Comparison of ENCODE assay signal across 24 cellular contexts in the genomic region with DNA sequence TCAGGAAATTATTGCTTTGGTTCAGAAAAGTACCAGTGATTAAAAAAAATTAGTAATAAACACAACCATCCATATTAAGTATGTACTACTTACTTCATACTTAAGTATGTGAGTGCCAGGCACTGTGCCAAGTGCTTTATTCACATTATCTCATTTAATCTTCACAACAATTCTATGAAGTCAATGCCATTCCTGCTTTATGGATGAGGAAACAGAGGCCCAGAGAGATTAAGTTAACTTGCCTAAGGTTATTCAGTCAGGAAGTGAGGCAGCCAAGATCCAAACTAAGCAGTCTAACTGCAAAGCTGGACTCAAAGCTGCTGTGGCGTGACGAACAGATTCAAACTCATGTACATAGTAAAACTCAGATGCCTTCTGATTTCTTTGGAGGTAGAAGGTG. TPM values are rescaled to one million over a fixed set of nuclear protein-coding genes. Genes with fewer than 3 reads are reported as not detected.
DNase-seq lines count a peak whose midpoint lies in the region; ATAC-seq and TF ChIP-seq lines count a peak whose summit lies in the region.
"Had no signal": no experiment of that assay in that cellular context is flagged by ENCODE, and none has a peak within 500 bp of the region (broad histone marks: within the 10 kb centered on the region; RNA-seq: fewer than 3 reads in every experiment).

No MANE protein-coding gene starts in this region.

- TF ChIP-seq EP300 in gastroesophageal sphincter (IDR thresholded peaks at IDR 0.05) = no peak

- no peaks in the 10 kb centered on the region for H3K9me3 Mint-ChIP-seq in MCF 10A (ENCODE audit: unreplicated experiment)
- no peaks in the 10 kb centered on the region for H3K9me3 Mint-ChIP-seq in stimulated activated naive B cell treated with anti-CD40 and anti-IgM and Interleukin-4, amounts not matched to agents 10 μg/mL and 1 μg/mL and 100 μg/mL, for 72 hours
- H3K9me3 Mint-ChIP-seq: activated CD4-positive, alpha-beta T cell treated with anti-CD3 and anti-CD28 coated beads, Interleukin-2, amount 10 ng/mL, durations not matched to agents 7 days and 5 days; activated naive CD4-positive, alpha-beta T cell treated with anti-CD3 and anti-CD28 coated beads, Interleukin-2, amount 50 U/mL, for 72 hours; activated T-helper 17 cell treated with anti-CD3 and anti-CD28 coated beads, Interleukin-2, amount 50 U/mL, for 72 hours; stimulated activated naive CD8-positive, alpha-beta T cell treated with anti-CD3 and anti-CD28 coated beads, Interleukin-15, amount 100 ng/mL, for 72 hours had no signal

- H3K36me3 Mint-ChIP-seq in MCF 10A (ENCODE audit: insufficient read depth, unreplicated experiment) = no peaks in the 10 kb centered on the region
- peaks cover 3 to 22% of the 10 kb centered on the region in 2 donors for H3K36me3 Mint-ChIP-seq in stimulated activated naive B cell treated with anti-CD40 and anti-IgM and Interleukin-4, amounts not matched to agents 10 μg/mL and 1 μg/mL and 100 μg/mL, for 72 hours

- H3K27ac Mint-ChIP-seq in MCF 10A (ENCODE audit: low read depth, unreplicated experiment) = no peak overlapping the region
- no peak overlapping the region for H3K27ac Mint-ChIP-seq in stimulated activated naive B cell treated with anti-CD40 and anti-IgM and Interleukin-4, amounts not matched to agents 10 μg/mL and 1 μg/mL and 100 μg/mL, for 72 hours
- H3K27ac Mint-ChIP-seq: activated CD4-positive, alpha-beta T cell treated with anti-CD3 and anti-CD28 coated beads, Interleukin-2, amount 10 ng/mL, durations not matched to agents 7 days and 5 days; activated T-helper 17 cell treated with anti-CD3 and anti-CD28 coated beads, Interleukin-2, amount 50 U/mL, for 72 hours; stimulated activated naive CD8-positive, alpha-beta T cell treated with anti-CD3 and anti-CD28 coated beads, Interleukin-15, amount 100 ng/mL, for 72 hours had no signal

- H3K4me3 Mint-ChIP-seq in MCF 10A (ENCODE audit: unreplicated experiment) = no peak overlapping the region
- H3K4me3 Mint-ChIP-seq in stimulated activated naive B cell treated with anti-CD40 and anti-IgM and Interleukin-4, amounts not matched to agents 10 μg/mL and 1 μg/mL and 100 μg/mL, for 72 hours = no peak overlapping the region
- H3K4me3 Mint-ChIP-seq: activated CD4-positive, alpha-beta T cell treated with anti-CD3 and anti-CD28 coated beads, Interleukin-2, amount 10 ng/mL, durations not matched to agents 7 days and 5 days; activated T-helper 17 cell treated with anti-CD3 and anti-CD28 coated beads, Interleukin-2, amount 50 U/mL, for 72 hours; stimulated activated naive CD8-positive, alpha-beta T cell treated with anti-CD3 and anti-CD28 coated beads, Interleukin-15, amount 100 ng/mL, for 72 hours had no signal

- H3K4me3 ChIP-seq in breast epithelium (no peak overlapping the region), choroid plexus epithelial cell (ENCODE audit: low read depth, low read length) (no peak overlapping the region), foreskin fibroblast (ENCODE audit: low read depth in 1 of 2, low read length in 2 of 2) (no peak overlapping the region), gastroesophageal sphincter (no peak overlapping the region)
- H3K4me3 ChIP-seq: gastrocnemius medialis, K562, lung, tibial artery had no signal

- H3K36me3 ChIP-seq in breast epithelium (no peaks in the 10 kb centered on the region), gastroesophageal sphincter (peaks cover 0 to 7% of the 10 kb centered on the region in 2 donors)
- H3K36me3 ChIP-seq: gastrocnemius medialis had no signal

- no peaks in the 10 kb centered on the region for H3K27me3 ChIP-seq in breast epithelium
- H3K27me3 ChIP-seq in gastroesophageal sphincter = no peaks in the 10 kb centered on the region
- H3K27me3 ChIP-seq: gastrocnemius medialis, tibial artery had no signal

- no TSS peak for BruUV-seq in MCF 10A (replicated peaks; lab: Mats Ljungman, UMichigan)

- TF ChIP-seq CTCF in MCF 10A (IDR thresholded peaks at IDR 0.05; ENCODE audit: unreplicated experiment) = no peak
- no peak for TF ChIP-seq CTCF in breast epithelium (IDR thresholded peaks at IDR 0.05)
- no peak for TF ChIP-seq CTCF in choroid plexus epithelial cell (conservative IDR thresholded peaks at IDR 0.05; ENCODE audit: low read depth, low read length)
- TF ChIP-seq CTCF in foreskin fibroblast (IDR thresholded peaks at IDR 0.05; ENCODE audit: low read depth, low read length) = no peak
- no peak for TF ChIP-seq CTCF in gastroesophageal sphincter (IDR thresholded peaks at IDR 0.05)

- intact Hi-C loops in MCF 10A (cut with micrococcal nuclease) (no loop called here), breast epithelium (cut with DNase I; ENCODE audit: low total_unique reads) (no loop called here)

- H3K4me1 Mint-ChIP-seq in MCF 10A (ENCODE audit: insufficient read depth, unreplicated experiment) = peaks cover 31% of the 10 kb centered on the region
- peaks cover 0 to 6% of the 10 kb centered on the region in 2 donors for H3K4me1 Mint-ChIP-seq in stimulated activated naive B cell treated with anti-CD40 and anti-IgM and Interleukin-4, amounts not matched to agents 10 μg/mL and 1 μg/mL and 100 μg/mL, for 72 hours
- H3K4me1 Mint-ChIP-seq: activated CD4-positive, alpha-beta T cell treated with anti-CD3 and anti-CD28 coated beads, Interleukin-2, amount 10 ng/mL, durations not matched to agents 7 days and 5 days; stimulated activated naive CD8-positive, alpha-beta T cell treated with anti-CD3 and anti-CD28 coated beads, Interleukin-15, amount 100 ng/mL, for 72 hours had no signal

- no peaks in the 10 kb centered on the region for H3K27me3 Mint-ChIP-seq in MCF 10A (ENCODE audit: insufficient read depth, unreplicated experiment)
- no peaks in the 10 kb centered on the region for H3K27me3 Mint-ChIP-seq in stimulated activated naive B cell treated with anti-CD40 and anti-IgM and Interleukin-4, amounts not matched to agents 10 μg/mL and 1 μg/mL and 100 μg/mL, for 72 hours
- H3K27me3 Mint-ChIP-seq: activated CD4-positive, alpha-beta T cell treated with anti-CD3 and anti-CD28 coated beads, Interleukin-2, amount 10 ng/mL, durations not matched to agents 7 days and 5 days; activated T-helper 17 cell treated with anti-CD3 and anti-CD28 coated beads, Interleukin-2, amount 50 U/mL, for 72 hours; stimulated activated naive CD8-positive, alpha-beta T cell treated with anti-CD3 and anti-CD28 coated beads, Interleukin-15, amount 100 ng/mL, for 72 hours had no signal

- POLR2A ChIA-PET in MCF 10A (lab: Yijun Ruan, JAX) = interaction anchor here (0.7 to 1.4 kb wide), 2 partner anchors 11 to 32 kb away, joined by 3 to 4 read pairs; no protein-coding TSS in a partner anchor

- no peak for TF ChIP-seq POLR2A in breast epithelium (IDR thresholded peaks at IDR 0.05)
- TF ChIP-seq POLR2A in gastroesophageal sphincter (IDR thresholded peaks at IDR 0.05) = no peak

- DNase-seq in MCF 10A (ENCODE audit: unreplicated experiment) (peak; percentile 56), breast epithelium (ENCODE audit: low spot score in 2 of 2) (no peak), choroid plexus epithelial cell (ENCODE audit: low read depth) (peak; percentile 67), foreskin fibroblast (peak; percentile 38 to 67)
- no peak for DNase-seq in stimulated activated naive B cell treated with anti-CD40 and anti-IgM and Interleukin-4, amounts not matched to agents 10 μg/mL and 1 μg/mL and 100 μg/mL, for 72 hours
- DNase-seq: activated CD4-positive, alpha-beta T cell treated with anti-CD3 and anti-CD28 coated beads, Interleukin-2, amount 10 ng/mL, durations not matched to agents 7 days and 5 days; DND-41; NCI-H146; NCI-H524; nucleus accumbens; stimulated activated CD4-positive, alpha-beta T cell treated with anti-CD3 and anti-CD28 coated beads, Interleukin-4, amount 100 ng/mL, for 4 hours; stimulated activated naive CD8-positive, alpha-beta T cell treated with anti-CD3 and anti-CD28 coated beads, Interleukin-15, amount 100 ng/mL, for 72 hours; tibial artery; WERI-Rb-1 had no signal

- no peak for ATAC-seq in stimulated activated naive B cell treated with anti-CD40 and anti-IgM and Interleukin-4, amounts not matched to agents 10 μg/mL and 1 μg/mL and 100 μg/mL, for 72 hours (replicated peaks)
- no peak for ATAC-seq in gastroesophageal sphincter
- no peak for ATAC-seq in GM19035 (IDR thresholded peaks at IDR 0.05; ENCODE audit: unreplicated experiment)
- no peak for ATAC-seq in HG02970 (IDR thresholded peaks at IDR 0.05; ENCODE audit: low FRiP score, unreplicated experiment)
- ATAC-seq: activated naive CD4-positive, alpha-beta T cell treated with anti-CD3 and anti-CD28 coated beads, Interleukin-2, amount 50 U/mL, for 72 hours; activated T-helper 17 cell treated with anti-CD3 and anti-CD28 coated beads, Interleukin-2, amount 50 U/mL, for 72 hours; gastrocnemius medialis; K562; SK-N-SH treated with all-trans-retinoic acid at 6 μM for 48 hours; stimulated activated naive CD8-positive, alpha-beta T cell treated with anti-CD3 and anti-CD28 coated beads, Interleukin-15, amount 100 ng/mL, for 72 hours had no signal

- no peaks in the 10 kb centered on the region for H3K4me1 ChIP-seq in breast epithelium
- H3K4me1 ChIP-seq in gastroesophageal sphincter = no peaks in the 10 kb centered on the region
- H3K4me1 ChIP-seq: gastrocnemius medialis, tibial artery had no signal

- CTCF ChIA-PET in MCF 10A (lab: Yijun Ruan, JAX) = interaction anchor here (1.2 to 1.4 kb wide), 2 partner anchors 13 to 44 kb away, joined by 4 read pairs; no protein-coding TSS in a partner anchor

- H3K27ac ChIP-seq in breast epithelium (no peak overlapping the region), gastroesophageal sphincter (no peak overlapping the region)
- H3K27ac ChIP-seq: 22Rv1, gastrocnemius medialis, tibial artery, WERI-Rb-1 had no signal

- H3K9me3 ChIP-seq in breast epithelium (no peaks in the 10 kb centered on the region), gastroesophageal sphincter (no peaks in the 10 kb centered on the region)
- H3K9me3 ChIP-seq: gastrocnemius medialis, tibial artery had no signal

- WGBS in gastroesophageal sphincter (ENCODE audit: low coverage in 1 of 2), 2 donors = 33 to 67% methylated on average over 2 of the region's 2 CpGs

RNA-seq across cellular contexts. Expression of a gene that starts 22.3 kb away (rescaled TPM):
- 22.7 and 26.3 TPM in 2 replicates for total RNA-seq in MCF 10A (2022)
- total RNA-seq in breast epithelium = 10 to 100 TPM in 2 of 3 donors, 1 to 10 TPM in 1; 7.8 to 63.4 (median 44.9) TPM
- total RNA-seq in gastroesophageal sphincter = 1 to 10 TPM; 3.9 to 8.7 (median 4.4) TPM

Comparison
In these comparisons a context has a peak if more than half of its experiments do, and no peak if none do; other contexts are left out.
1. DNase-seq: peak in MCF 10A (single experiment), choroid plexus epithelial cell (single experiment) and foreskin fibroblast (2 of 2); none in breast epithelium (0 of 2) and stimulated activated naive B cell treated with anti-CD40 and anti-IgM and Interleukin-4, amounts not matched to agents 10 μg/mL and 1 μg/mL and 100 μg/mL, for 72 hours (single experiment).